23 cellular contexts compared by ENCODE assay signal in the genomic region with DNA sequence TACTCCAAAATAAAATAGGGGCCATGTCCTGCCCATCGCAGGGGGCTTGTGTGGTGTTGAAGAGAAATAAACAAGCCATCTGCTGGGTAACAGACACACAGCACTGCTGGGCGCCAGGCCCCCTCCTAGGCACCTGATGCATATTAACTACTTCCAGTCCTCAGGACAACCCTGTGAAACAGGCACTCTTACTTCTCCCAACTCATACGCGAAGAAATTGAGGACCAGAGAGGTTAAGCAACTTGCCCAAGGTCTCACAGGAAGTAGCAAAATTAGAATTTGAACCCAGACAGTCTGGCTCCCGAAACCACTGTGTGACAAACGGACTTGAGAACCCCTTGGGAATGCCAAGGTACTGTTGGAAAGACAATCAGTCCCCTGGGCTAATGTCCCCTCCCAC.
"Had no signal": no experiment of that assay in that cellular context is flagged by ENCODE, and none has a peak within 500 bp of the region (broad histone marks: within the 10 kb centered on the region; RNA-seq: fewer than 3 reads in every experiment).

No MANE protein-coding gene starts in this region.

- H3K27ac Mint-ChIP-seq: activated naive CD4-positive, alpha-beta T cell treated with anti-CD3 and anti-CD28 coated beads, Interleukin-2, amount 10 ng/mL, durations not matched to agents 7 days and 5 days; activated naive CD8-positive, alpha-beta T cell treated with anti-CD3 and anti-CD28 coated beads, Interleukin-2, amount 50 U/mL, for 24 hours; endodermal cell; stimulated activated memory B cell treated with anti-CD40 and anti-IgM and Interleukin-4, amounts not matched to agents 10 μg/mL and 1 μg/mL and 100 μg/mL, for 72 hours; WTC11 had no signal

- ATAC-seq: activated naive CD8-positive, alpha-beta T cell treated with anti-CD3 and anti-CD28 coated beads, Interleukin-2, amount 50 U/mL, for 24 hours; body of pancreas; left colon; mucosa of descending colon; sciatic nerve; stimulated activated memory B cell treated with anti-CD40 and anti-IgM and Interleukin-4, amounts not matched to agents 10 μg/mL and 1 μg/mL and 100 μg/mL, for 72 hours; WTC11 had no signal

- H3K4me3 Mint-ChIP-seq: activated naive CD4-positive, alpha-beta T cell treated with anti-CD3 and anti-CD28 coated beads, Interleukin-2, amount 10 ng/mL, durations not matched to agents 7 days and 5 days; activated naive CD8-positive, alpha-beta T cell treated with anti-CD3 and anti-CD28 coated beads, Interleukin-2, amount 50 U/mL, for 24 hours; endodermal cell; nephron progenitor cell; stimulated activated memory B cell treated with anti-CD40 and anti-IgM and Interleukin-4, amounts not matched to agents 10 μg/mL and 1 μg/mL and 100 μg/mL, for 72 hours; WTC11 had no signal

- H3K4me1 ChIP-seq: body of pancreas had no signal

- H3K36me3 ChIP-seq: cardiac muscle cell, stomach, transverse colon had no signal

- DNase-seq: activated CD4-positive, alpha-beta T cell treated with anti-CD3 and anti-CD28 coated beads, Interleukin-2, amount 50 U/mL, for 4 hours; activated CD8-positive, alpha-beta memory T cell treated with anti-CD3 and anti-CD28 coated beads for 24 hours; activated CD8-positive, alpha-beta memory T cell treated with anti-CD3 and anti-CD28 coated beads, Interleukin-2, amount 50 U/mL, for 48 hours; activated naive CD4-positive, alpha-beta T cell treated with anti-CD3 and anti-CD28 coated beads, Interleukin-2, amount 10 ng/mL, durations not matched to agents 7 days and 5 days; activated naive CD8-positive, alpha-beta T cell treated with anti-CD3 and anti-CD28 coated beads, Interleukin-2, amount 50 U/mL, for 24 hours; activated T-cell treated with anti-CD3 and anti-CD28 coated beads, Interleukin-2, amount 50 U/mL, for 48 hours; body of pancreas; cortex of kidney; endodermal cell; left colon; mesendoderm; mucosa of descending colon; nephron progenitor cell; occipital lobe; stimulated activated CD4-positive, alpha-beta T cell treated with anti-CD3 and anti-CD28 coated beads, Interleukin-15, amount 100 ng/mL, for 24 hours; stomach; T-helper 9 cell; transverse colon had no signal

- H3K9me3 ChIP-seq: body of pancreas, mucosa of descending colon, stomach, transverse colon had no signal

- H3K36me3 Mint-ChIP-seq: activated naive CD4-positive, alpha-beta T cell treated with anti-CD3 and anti-CD28 coated beads, Interleukin-2, amount 10 ng/mL, durations not matched to agents 7 days and 5 days; stimulated activated memory B cell treated with anti-CD40 and anti-IgM and Interleukin-4, amounts not matched to agents 10 μg/mL and 1 μg/mL and 100 μg/mL, for 72 hours; WTC11 had no signal

- H3K9me3 Mint-ChIP-seq: activated naive CD4-positive, alpha-beta T cell treated with anti-CD3 and anti-CD28 coated beads, Interleukin-2, amount 10 ng/mL, durations not matched to agents 7 days and 5 days; activated naive CD8-positive, alpha-beta T cell treated with anti-CD3 and anti-CD28 coated beads, Interleukin-2, amount 50 U/mL, for 24 hours; endodermal cell; nephron progenitor cell; stimulated activated memory B cell treated with anti-CD40 and anti-IgM and Interleukin-4, amounts not matched to agents 10 μg/mL and 1 μg/mL and 100 μg/mL, for 72 hours; WTC11 had no signal

- H3K4me3 ChIP-seq: body of pancreas, cardiac muscle cell, mucosa of descending colon, smooth muscle cell, stomach, transverse colon had no signal
